Comparison of ENCODE assay signal across 10 cellular contexts in the genomic region with DNA sequence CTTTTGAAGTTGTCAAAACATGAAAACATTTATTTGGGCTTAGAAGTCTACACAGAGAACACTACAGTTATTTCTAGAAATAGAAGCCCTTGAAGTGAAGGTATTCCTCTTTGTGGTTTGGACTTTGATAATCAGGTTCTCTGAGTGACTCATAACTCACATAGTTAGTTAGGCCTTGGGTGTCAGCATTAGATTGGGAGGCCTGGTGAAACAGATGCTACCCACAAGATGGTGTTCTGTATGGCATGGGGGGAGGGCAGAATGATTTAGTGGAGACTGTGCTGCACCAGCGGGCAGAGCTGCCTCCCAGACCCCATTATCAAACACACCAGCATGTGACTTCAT.
DNase-seq lines count a peak whose midpoint lies in the region; ATAC-seq, FAIRE-seq and TF ChIP-seq lines count a peak whose summit lies in the region.
"Had no signal": no experiment of that assay in that cellular context is flagged by ENCODE, and none has a peak within 500 bp of the region (broad histone marks: within the 10 kb centered on the region; RNA-seq: fewer than 3 reads in every experiment).

No MANE protein-coding gene starts in this region.

- H3K27me3 ChIP-seq in HepG2 (ENCODE audit: control insufficient read depth in 1 of 2, insufficient read depth in 2 of 2, low read length in 2 of 2) (no peaks in the 10 kb centered on the region), right lobe of liver (no peaks in the 10 kb centered on the region), SJCRH30 (no peaks in the 10 kb centered on the region)

- CTCF ChIA-PET in HepG2 (lab: Yijun Ruan, JAX; ENCODE audit: low intra/inter-chr PET ratio, low total read pairs) = no interaction called here

- H3K4me3 ChIP-seq in HepG2 (replicated peaks in 1 of 3; ENCODE audit: insufficient read depth in 1 of 3, low read depth in 2 of 3, low read length in 3 of 3) (no peak overlapping the region), right lobe of liver (no peak overlapping the region), SJCRH30 (no peak overlapping the region)

- no peak overlapping the region for H2AFZ ChIP-seq in HepG2 (ENCODE audit: low read length)

- H3K79me2 ChIP-seq in HepG2 (ENCODE audit: insufficient read depth, low read length) = no peaks in the 10 kb centered on the region

- POLR2A ChIA-PET in HepG2 (lab: Yijun Ruan, JAX) = interaction anchor here (1.6 kb wide), 1 partner anchor 9 kb away, joined by 7 read pairs; no protein-coding TSS in a partner anchor

- H3K9me3 ChIP-seq in HepG2 (ENCODE audit: low read length) (no peaks in the 10 kb centered on the region), right lobe of liver (no peaks in the 10 kb centered on the region), SJCRH30 (replicated peaks) (no peaks in the 10 kb centered on the region)

- peak overlapping the region; percentile 23; the same call in 1 of the 2 replicates for H3K4me2 ChIP-seq in HepG2 (ENCODE audit: low read depth, low read length)

- H3K27ac ChIP-seq in HepG2 (ENCODE audit: extremely low read length, insufficient read depth, low read length) (peak overlapping the region; percentile 38), right lobe of liver (no peak overlapping the region), SJCRH30 (no peak overlapping the region)

- no peak overlapping the region for H3K27ac Mint-ChIP-seq in activated T-helper 1 cell treated with anti-CD3 and anti-CD28 coated beads, Interleukin-12 subunit alpha, Interleukin-12 subunit beta, Interleukin-2, Interleukin-4 antibody, amounts not matched to agents 30 ng/mL and 10 ng/mL and 1 ng/mL, durations not matched to agents 14 hours and 24 hours and 36 hours

- DNase-seq in HepG2 (ENCODE audit: low spot score) (peak; percentile 76), right lobe of liver (no peak), SJCRH30 (peak; percentile 17 to 43), iPS-NIHi7 (ENCODE audit: extremely low spot score) (no peak), NCI-H748 treated with DMSO at 0.1 percent for 48 hours (lab: John Stamatoyannopoulos, UW) (no peak)
- no peak for DNase-seq in activated T-helper 1 cell treated with anti-CD3 and anti-CD28 coated beads, Interleukin-12 subunit alpha, Interleukin-12 subunit beta, Interleukin-2, Interleukin-4 antibody, amounts not matched to agents 30 ng/mL and 10 ng/mL and 1 ng/mL, durations not matched to agents 14 hours and 24 hours and 36 hours (ENCODE audit: low spot score)
- no peak for DNase-seq in stimulated activated CD4-positive, alpha-beta T cell treated with anti-CD3 and anti-CD28 coated beads, Interleukin-15, amount 100 ng/mL, for 24 hours
- DNase-seq: activated effector memory CD4-positive, alpha-beta T cell treated with Interleukin-2 at 50 U/mL for 16 hours; stimulated activated CD4-positive, alpha-beta T cell treated with anti-CD3 and anti-CD28 coated beads, Interleukin-2, amount 100 ng/mL, for 24 hours had no signal

- peaks cover 27% of the 10 kb centered on the region for H3K27me3 Mint-ChIP-seq in activated T-helper 1 cell treated with anti-CD3 and anti-CD28 coated beads, Interleukin-12 subunit alpha, Interleukin-12 subunit beta, Interleukin-2, Interleukin-4 antibody, amounts not matched to agents 30 ng/mL and 10 ng/mL and 1 ng/mL, durations not matched to agents 14 hours and 24 hours and 36 hours (ENCODE audit: insufficient read depth)

- FAIRE-seq in HepG2 (lab: Jason Lieb, UNC) = no peak

- 0 out of 4 replicates have a peak, but pooled peaks of 1 of the 2 experiments have one; percentile 15 for TF ChIP-seq EP300 in HepG2 (IDR thresholded peaks at IDR 0.05; ENCODE audit: low read depth in 2 of 2, low read length in 2 of 2)
- no peak for TF ChIP-seq EP300 in HepG2 (CRISPR knock-in tag; IDR thresholded peaks at IDR 0.05; ENCODE audit: borderline replicate concordance)

- in situ Hi-C loops in HepG2 (cut with HindIII; ENCODE audit: extremely low pct_ligation_motif_present, low pct_unique_long_range_greater_than_20kb) = no loop called here

- no CpG with 5 or more reads among the region's 1 CpG for WGBS in HepG2 (ENCODE audit: low lambda C conversion rate)
- no CpG with 5 or more reads among the region's 1 CpG for WGBS in right lobe of liver (ENCODE audit: insufficient coverage, low coverage, low lambda C conversion rate, missing lambda C conversion rate)

- TF ChIP-seq POLR2A in HepG2 (IDR thresholded peaks at IDR 0.05; ENCODE audit: insufficient read depth in 1 of 2, low read depth in 2 of 2, low read length in 2 of 2) (no peak), right lobe of liver (IDR thresholded peaks at IDR 0.05) (no peak)

- no peaks in the 10 kb centered on the region for H3K36me3 Mint-ChIP-seq in activated T-helper 1 cell treated with anti-CD3 and anti-CD28 coated beads, Interleukin-12 subunit alpha, Interleukin-12 subunit beta, Interleukin-2, Interleukin-4 antibody, amounts not matched to agents 30 ng/mL and 10 ng/mL and 1 ng/mL, durations not matched to agents 14 hours and 24 hours and 36 hours (ENCODE audit: low read depth)

- intact Hi-C loops in HepG2 (cut with micrococcal nuclease; ENCODE audit: unreplicated experiment) = no loop called here
- intact Hi-C loops in right lobe of liver (cut with DNase I) = no loop called here
- intact Hi-C loops in activated T-helper 1 cell treated with anti-CD3 and anti-CD28 coated beads, Interleukin-12 subunit alpha, Interleukin-12 subunit beta, Interleukin-2, Interleukin-4 antibody, amounts not matched to agents 30 ng/mL and 10 ng/mL and 1 ng/mL, durations not matched to agents 14 hours and 24 hours and 36 hours (cut with micrococcal nuclease) = loop anchor here (2.0 kb wide), 1 partner anchor 67 kb away; no protein-coding TSS in a partner anchor

- peaks cover 19% of the 10 kb centered on the region for H3K4me1 ChIP-seq in HepG2 (ENCODE audit: insufficient read depth, low read length)
- no peaks in the 10 kb centered on the region for H3K4me1 ChIP-seq in right lobe of liver
- peaks cover 59% of the 10 kb centered on the region for H3K4me1 ChIP-seq in SJCRH30

- H3K36me3 ChIP-seq in HepG2 (replicated peaks in 1 of 2; ENCODE audit: control insufficient read depth in 1 of 2, insufficient read depth in 2 of 2, low read length in 2 of 2) (peaks cover 0 to 1% of the 10 kb centered on the region in 2 experiments; a peak in 1 of 5 replicates), right lobe of liver (no peaks in the 10 kb centered on the region), SJCRH30 (no peaks in the 10 kb centered on the region)

- ATAC-seq in HepG2 = peak; percentile 85
- ATAC-seq in right lobe of liver = no peak
- ATAC-seq in HG02943 (IDR thresholded peaks at IDR 0.05; ENCODE audit: low read depth, unreplicated experiment) = peak; percentile 66

- peaks cover 15% of the 10 kb centered on the region for H3K4me1 Mint-ChIP-seq in activated T-helper 1 cell treated with anti-CD3 and anti-CD28 coated beads, Interleukin-12 subunit alpha, Interleukin-12 subunit beta, Interleukin-2, Interleukin-4 antibody, amounts not matched to agents 30 ng/mL and 10 ng/mL and 1 ng/mL, durations not matched to agents 14 hours and 24 hours and 36 hours (ENCODE audit: low read depth)

- H3K4me3 Mint-ChIP-seq in activated T-helper 1 cell treated with anti-CD3 and anti-CD28 coated beads, Interleukin-12 subunit alpha, Interleukin-12 subunit beta, Interleukin-2, Interleukin-4 antibody, amounts not matched to agents 30 ng/mL and 10 ng/mL and 1 ng/mL, durations not matched to agents 14 hours and 24 hours and 36 hours = no peak overlapping the region

- TF ChIP-seq RAD21 in HepG2 (CRISPR knock-in tag; IDR thresholded peaks at IDR 0.05) = no peak

- no peaks in the 10 kb centered on the region for H4K20me1 ChIP-seq in HepG2 (ENCODE audit: insufficient read depth, low read length)

- BruUV-seq in HepG2 (replicated peaks; lab: Mats Ljungman, UMichigan) = no TSS peak

- H3K9ac ChIP-seq in HepG2 (ENCODE audit: insufficient read depth, low read depth, low read length) = 0 out of 2 replicates have a peak overlapping the region, but pooled peaks have one; percentile 7

- no peak for TF ChIP-seq CTCF in HepG2 (CRISPR knock-in tag; IDR thresholded peaks at IDR 0.05)
- TF ChIP-seq CTCF in right lobe of liver (IDR thresholded peaks at IDR 0.05) = no peak

- no peaks in the 10 kb centered on the region for H3K9me3 Mint-ChIP-seq in activated T-helper 1 cell treated with anti-CD3 and anti-CD28 coated beads, Interleukin-12 subunit alpha, Interleukin-12 subunit beta, Interleukin-2, Interleukin-4 antibody, amounts not matched to agents 30 ng/mL and 10 ng/mL and 1 ng/mL, durations not matched to agents 14 hours and 24 hours and 36 hours

TF ChIP-seq in HepG2, 621 proteins besides CTCF, POLR2A, EP300 and RAD21 (continues in another document):
- no peak for TF ChIP-seq AHR (CRISPR knock-in tag; IDR thresholded peaks at IDR 0.05)
- TF ChIP-seq PHF5A (CRISPR knock-in tag; IDR thresholded peaks at IDR 0.05; ENCODE audit: low read depth, unreplicated experiment) = no peak
- TF ChIP-seq CBFB (CRISPR knock-in tag; IDR thresholded peaks at IDR 0.05) = no peak
- no peak for TF ChIP-seq ZNF615 (CRISPR knock-in tag; IDR thresholded peaks at IDR 0.05; ENCODE audit: borderline replicate concordance)
- TF ChIP-seq, protein P1, sequence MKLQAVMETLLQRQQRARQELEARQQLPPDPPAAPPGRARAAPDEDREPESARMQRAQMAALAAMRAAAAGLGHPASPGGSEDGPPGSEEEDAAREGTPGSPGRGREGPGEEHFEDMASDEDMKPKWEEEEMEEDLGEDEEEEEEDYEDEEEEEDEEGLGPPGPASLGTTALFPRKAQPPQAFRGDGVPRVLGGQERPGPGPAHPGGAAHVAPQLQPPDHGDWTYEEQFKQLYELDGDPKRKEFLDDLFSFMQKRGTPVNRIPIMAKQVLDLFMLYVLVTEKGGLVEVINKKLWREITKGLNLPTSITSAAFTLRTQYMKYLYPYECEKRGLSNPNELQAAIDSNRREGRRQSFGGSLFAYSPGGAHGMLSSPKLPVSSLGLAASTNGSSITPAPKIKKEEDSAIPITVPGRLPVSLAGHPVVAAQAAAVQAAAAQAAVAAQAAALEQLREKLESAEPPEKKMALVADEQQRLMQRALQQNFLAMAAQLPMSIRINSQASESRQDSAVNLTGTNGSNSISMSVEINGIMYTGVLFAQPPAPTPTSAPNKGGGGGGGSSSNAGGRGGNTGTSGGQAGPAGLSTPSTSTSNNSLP (IDR thresholded peaks at IDR 0.05; ENCODE audit: low read depth, low read length) = peak; percentile 46; the same call in 1 of the 2 replicates
- TF ChIP-seq SIX1 (CRISPR knock-in tag; IDR thresholded peaks at IDR 0.05; ENCODE audit: borderline replicate concordance) = no peak
- TF ChIP-seq FOSL2 (CRISPR knock-in tag; IDR thresholded peaks at IDR 0.05) = peak; percentile 85

Comparison
In these comparisons a context has a peak if more than half of its experiments do, and no peak if none do; other contexts are left out.
1. ATAC-seq: peak in HepG2 (single experiment) and HG02943 (single experiment); none in right lobe of liver (0 of 4).
2. DNase-seq: peak in HepG2 (single experiment) and SJCRH30 (2 of 2); none in right lobe of liver (0 of 3), iPS-NIHi7 (single experiment), NCI-H748 treated with DMSO at 0.1 percent for 48 hours (single experiment), activated T-helper 1 cell treated with anti-CD3 and anti-CD28 coated beads, Interleukin-12 subunit alpha, Interleukin-12 subunit beta, Interleukin-2, Interleukin-4 antibody, amounts not matched to agents 30 ng/mL and 10 ng/mL and 1 ng/mL, durations not matched to agents 14 hours and 24 hours and 36 hours (single experiment) and stimulated activated CD4-positive, alpha-beta T cell treated with anti-CD3 and anti-CD28 coated beads, Interleukin-15, amount 100 ng/mL, for 24 hours (single experiment).